13 cellular contexts compared by ENCODE assay signal in the genomic region with DNA sequence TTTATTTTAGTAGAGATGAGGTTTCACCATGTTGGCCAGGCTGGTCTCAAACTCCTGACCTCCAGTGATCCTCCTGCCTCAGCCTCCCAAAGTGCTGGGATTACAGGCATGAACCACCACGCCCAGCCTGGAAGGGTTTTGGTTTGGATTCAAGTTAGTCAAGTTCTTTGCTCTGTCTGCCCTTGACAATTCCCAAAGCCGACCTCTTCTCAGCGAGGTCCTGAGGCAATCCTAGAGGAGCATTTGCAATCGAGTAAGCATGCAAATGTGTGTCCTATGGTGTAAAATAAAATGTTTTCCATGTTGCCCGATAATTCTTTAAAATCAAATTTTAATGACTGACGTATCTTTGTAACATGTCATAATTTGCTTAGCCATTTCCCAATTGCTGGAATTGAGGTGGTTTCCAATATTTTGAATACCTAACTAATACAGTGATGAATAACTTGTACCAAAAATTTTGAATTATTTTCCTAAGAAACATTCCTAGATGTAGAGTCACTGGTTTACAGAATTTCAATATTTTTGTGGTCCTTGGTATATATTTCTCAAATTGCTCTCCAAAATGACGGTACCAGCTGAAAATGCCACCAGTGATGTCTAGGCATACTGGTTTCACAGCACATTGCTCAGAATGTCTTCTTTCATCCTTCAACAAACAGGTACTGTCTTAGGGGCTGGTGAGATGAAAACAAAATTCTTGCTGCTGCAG.
DNase-seq lines count a peak whose midpoint lies in the region; ATAC-seq, FAIRE-seq and TF ChIP-seq lines count a peak whose summit lies in the region.
"Had no signal": no experiment of that assay in that cellular context is flagged by ENCODE, and none has a peak within 500 bp of the region (broad histone marks: within the 10 kb centered on the region; RNA-seq: fewer than 3 reads in every experiment).

No MANE protein-coding gene starts in this region.

- FAIRE-seq in RCC 7860 (lab: Jason Lieb, UNC): no peak
- FAIRE-seq: K562 had no signal

- peak overlapping the region; percentile 69 for H3K27ac ChIP-seq in brain microvascular endothelial cell
- H3K27ac ChIP-seq: sigmoid colon had no signal

- no peak overlapping the region for H3K4me3 ChIP-seq in brain microvascular endothelial cell (ENCODE audit: low read depth, low read length)
- H3K4me3 ChIP-seq: K562, sigmoid colon had no signal

- no peaks in the 10 kb centered on the region for H3K27me3 ChIP-seq in brain microvascular endothelial cell (replicated peaks)
- H3K27me3 ChIP-seq: BE2C, sigmoid colon had no signal

- peak; percentile 20 for ATAC-seq in HG03521 (IDR thresholded peaks at IDR 0.05; ENCODE audit: unreplicated experiment)
- no peak for ATAC-seq in HG03139 (IDR thresholded peaks at IDR 0.05; ENCODE audit: unreplicated experiment)
- ATAC-seq in HG02571 (IDR thresholded peaks at IDR 0.05; ENCODE audit: unreplicated experiment): no peak
- ATAC-seq: K562 had no signal

- no peak for TF ChIP-seq CTCF in brain microvascular endothelial cell (IDR thresholded peaks at IDR 0.05; ENCODE audit: low read depth, low read length, missing control alignments)

- in situ Hi-C loops in brain microvascular endothelial cell (cut with HindIII; ENCODE audit: low pct_ligation_motif_present, low sequenced_read_pairs): no loop called here

- H3K36me3 ChIP-seq in brain microvascular endothelial cell (replicated peaks): no peaks in the 10 kb centered on the region
- H3K36me3 ChIP-seq: BE2C, sigmoid colon had no signal

- peak; percentile 16 for DNase-seq in stimulated activated CD4-positive, alpha-beta T cell treated with anti-CD3 and anti-CD28 coated beads, Interleukin-15, amount 100 ng/mL, for 24 hours
- DNase-seq in stimulated activated CD4-positive, alpha-beta T cell treated with anti-CD3 and anti-CD28 coated beads, Interleukin-4, amount 100 ng/mL, for 1 hour: no peak
- DNase-seq in brain microvascular endothelial cell: no peak
- no peak for DNase-seq in RCC 7860 (ENCODE audit: low spot score)
- no peak for DNase-seq in stimulated activated naive CD4-positive, alpha-beta T cell treated with Interleukin-2 at 50 U/mL for 16 hours (lab: John Stamatoyannopoulos, UW)
- DNase-seq: BE2C, cerebellar nuclear complex, NCI-H187, sigmoid colon had no signal
